In the genomic region with DNA sequence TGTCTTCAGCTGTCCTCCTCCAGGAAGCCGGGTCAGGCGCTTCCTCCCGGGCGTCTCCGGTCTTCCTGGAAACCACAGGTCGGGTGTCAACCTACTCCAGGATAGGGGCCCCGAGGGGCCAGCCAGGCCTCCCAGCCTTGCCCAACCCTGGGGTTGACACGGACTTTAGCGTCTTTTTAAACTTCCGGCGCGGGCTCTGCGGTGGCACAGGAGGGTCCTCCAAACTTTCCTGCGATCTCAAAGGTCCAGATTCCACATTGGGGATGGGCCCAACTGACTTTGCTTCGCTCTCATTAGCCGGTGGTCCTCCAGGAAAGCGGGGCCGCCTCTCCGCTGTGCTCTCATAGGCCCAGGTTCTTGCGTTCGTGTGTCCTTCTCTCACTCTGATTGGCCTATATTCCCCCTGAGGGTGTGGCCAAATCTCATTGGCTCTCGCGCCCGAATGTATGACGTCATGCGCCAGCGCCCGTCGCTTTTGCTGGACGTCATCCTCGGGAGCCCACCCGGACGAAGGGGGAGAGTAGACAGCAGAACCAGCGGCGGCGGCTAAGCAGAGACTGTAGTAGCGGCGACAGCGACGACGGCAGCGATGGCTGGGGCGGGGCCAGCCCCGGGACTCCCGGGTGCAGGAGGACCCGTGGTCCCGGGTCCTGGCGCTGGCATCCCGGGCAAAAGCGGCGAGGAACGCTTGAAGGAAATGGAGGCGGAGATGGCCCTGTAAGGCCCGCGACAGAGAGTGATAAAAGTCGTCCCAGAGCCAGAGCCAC, we compare ENCODE assay signal across 1 cellular context.
A peak's percentile ranks its signal among the peaks of the same experiment; 100 is the strongest.
TF ChIP-seq lines count a peak whose summit lies in the region.

A gene with protein sequence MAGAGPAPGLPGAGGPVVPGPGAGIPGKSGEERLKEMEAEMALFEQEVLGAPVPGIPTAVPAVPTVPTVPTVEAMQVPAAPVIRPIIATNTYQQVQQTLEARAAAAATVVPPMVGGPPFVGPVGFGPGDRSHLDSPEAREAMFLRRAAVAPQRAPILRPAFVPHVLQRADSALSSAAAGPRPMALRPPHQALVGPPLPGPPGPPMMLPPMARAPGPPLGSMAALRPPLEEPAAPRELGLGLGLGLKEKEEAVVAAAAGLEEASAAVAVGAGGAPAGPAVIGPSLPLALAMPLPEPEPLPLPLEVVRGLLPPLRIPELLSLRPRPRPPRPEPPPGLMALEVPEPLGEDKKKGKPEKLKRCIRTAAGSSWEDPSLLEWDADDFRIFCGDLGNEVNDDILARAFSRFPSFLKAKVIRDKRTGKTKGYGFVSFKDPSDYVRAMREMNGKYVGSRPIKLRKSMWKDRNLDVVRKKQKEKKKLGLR (plus strand): TSS at position 472 of the 767 bp plus-strand sequence. CDS start 118 bp downstream, at position 590.

TF ChIP-seq in HEK293, 187 proteins besides CTCF, POLR2A, EP300 and RAD21 (continued from another document):
- TF ChIP-seq, protein P1, sequence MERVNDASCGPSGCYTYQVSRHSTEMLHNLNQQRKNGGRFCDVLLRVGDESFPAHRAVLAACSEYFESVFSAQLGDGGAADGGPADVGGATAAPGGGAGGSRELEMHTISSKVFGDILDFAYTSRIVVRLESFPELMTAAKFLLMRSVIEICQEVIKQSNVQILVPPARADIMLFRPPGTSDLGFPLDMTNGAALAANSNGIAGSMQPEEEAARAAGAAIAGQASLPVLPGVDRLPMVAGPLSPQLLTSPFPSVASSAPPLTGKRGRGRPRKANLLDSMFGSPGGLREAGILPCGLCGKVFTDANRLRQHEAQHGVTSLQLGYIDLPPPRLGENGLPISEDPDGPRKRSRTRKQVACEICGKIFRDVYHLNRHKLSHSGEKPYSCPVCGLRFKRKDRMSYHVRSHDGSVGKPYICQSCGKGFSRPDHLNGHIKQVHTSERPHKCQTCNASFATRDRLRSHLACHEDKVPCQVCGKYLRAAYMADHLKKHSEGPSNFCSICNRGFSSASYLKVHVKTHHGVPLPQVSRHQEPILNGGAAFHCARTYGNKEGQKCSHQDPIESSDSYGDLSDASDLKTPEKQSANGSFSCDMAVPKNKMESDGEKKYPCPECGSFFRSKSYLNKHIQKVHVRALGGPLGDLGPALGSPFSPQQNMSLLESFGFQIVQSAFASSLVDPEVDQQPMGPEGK (tag by site-specific recombination; IDR thresholded peaks at IDR 0.05): peak; percentile 95
- TF ChIP-seq ZNF223 (tag by site-specific recombination; IDR thresholded peaks at IDR 0.05): no peak
- no peak for TF ChIP-seq ZNF658 (tag by site-specific recombination; IDR thresholded peaks at IDR 0.05)
- TF ChIP-seq ZNF610 (tag by site-specific recombination; IDR thresholded peaks at IDR 0.05; ENCODE audit: borderline replicate concordance): peak; percentile 72; the same call in 1 of the 2 replicates
- 0 out of 2 replicates have a peak, but pooled peaks have one; percentile 24 for TF ChIP-seq MYNN (tag by site-specific recombination; IDR thresholded peaks at IDR 0.05; ENCODE audit: borderline replicate concordance)
- TF ChIP-seq, protein P2, sequence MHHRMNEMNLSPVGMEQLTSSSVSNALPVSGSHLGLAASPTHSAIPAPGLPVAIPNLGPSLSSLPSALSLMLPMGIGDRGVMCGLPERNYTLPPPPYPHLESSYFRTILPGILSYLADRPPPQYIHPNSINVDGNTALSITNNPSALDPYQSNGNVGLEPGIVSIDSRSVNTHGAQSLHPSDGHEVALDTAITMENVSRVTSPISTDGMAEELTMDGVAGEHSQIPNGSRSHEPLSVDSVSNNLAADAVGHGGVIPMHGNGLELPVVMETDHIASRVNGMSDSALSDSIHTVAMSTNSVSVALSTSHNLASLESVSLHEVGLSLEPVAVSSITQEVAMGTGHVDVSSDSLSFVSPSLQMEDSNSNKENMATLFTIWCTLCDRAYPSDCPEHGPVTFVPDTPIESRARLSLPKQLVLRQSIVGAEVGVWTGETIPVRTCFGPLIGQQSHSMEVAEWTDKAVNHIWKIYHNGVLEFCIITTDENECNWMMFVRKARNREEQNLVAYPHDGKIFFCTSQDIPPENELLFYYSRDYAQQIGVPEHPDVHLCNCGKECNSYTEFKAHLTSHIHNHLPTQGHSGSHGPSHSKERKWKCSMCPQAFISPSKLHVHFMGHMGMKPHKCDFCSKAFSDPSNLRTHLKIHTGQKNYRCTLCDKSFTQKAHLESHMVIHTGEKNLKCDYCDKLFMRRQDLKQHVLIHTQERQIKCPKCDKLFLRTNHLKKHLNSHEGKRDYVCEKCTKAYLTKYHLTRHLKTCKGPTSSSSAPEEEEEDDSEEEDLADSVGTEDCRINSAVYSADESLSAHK (tag by site-specific recombination; IDR thresholded peaks at IDR 0.05): peak; percentile 76
- TF ChIP-seq, protein P3, sequence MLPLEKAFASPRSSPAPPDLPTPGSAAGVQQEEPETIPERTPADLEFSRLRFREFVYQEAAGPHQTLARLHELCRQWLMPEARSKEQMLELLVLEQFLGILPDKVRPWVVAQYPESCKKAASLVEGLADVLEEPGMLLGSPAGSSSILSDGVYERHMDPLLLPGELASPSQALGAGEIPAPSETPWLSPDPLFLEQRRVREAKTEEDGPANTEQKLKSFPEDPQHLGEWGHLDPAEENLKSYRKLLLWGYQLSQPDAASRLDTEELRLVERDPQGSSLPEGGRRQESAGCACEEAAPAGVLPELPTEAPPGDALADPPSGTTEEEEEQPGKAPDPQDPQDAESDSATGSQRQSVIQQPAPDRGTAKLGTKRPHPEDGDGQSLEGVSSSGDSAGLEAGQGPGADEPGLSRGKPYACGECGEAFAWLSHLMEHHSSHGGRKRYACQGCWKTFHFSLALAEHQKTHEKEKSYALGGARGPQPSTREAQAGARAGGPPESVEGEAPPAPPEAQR (tag by site-specific recombination; IDR thresholded peaks at IDR 0.05): peak; percentile 93; the same call in 1 of the 2 replicates
- no peak for TF ChIP-seq ZNF19 (tag by site-specific recombination; IDR thresholded peaks at IDR 0.05; ENCODE audit: low read depth)
- no peak for TF ChIP-seq ZNF548 (tag by site-specific recombination; IDR thresholded peaks at IDR 0.05)
- no peak for TF ChIP-seq ZNF707 (tag by site-specific recombination; IDR thresholded peaks at IDR 0.05)
- TF ChIP-seq, protein P4, sequence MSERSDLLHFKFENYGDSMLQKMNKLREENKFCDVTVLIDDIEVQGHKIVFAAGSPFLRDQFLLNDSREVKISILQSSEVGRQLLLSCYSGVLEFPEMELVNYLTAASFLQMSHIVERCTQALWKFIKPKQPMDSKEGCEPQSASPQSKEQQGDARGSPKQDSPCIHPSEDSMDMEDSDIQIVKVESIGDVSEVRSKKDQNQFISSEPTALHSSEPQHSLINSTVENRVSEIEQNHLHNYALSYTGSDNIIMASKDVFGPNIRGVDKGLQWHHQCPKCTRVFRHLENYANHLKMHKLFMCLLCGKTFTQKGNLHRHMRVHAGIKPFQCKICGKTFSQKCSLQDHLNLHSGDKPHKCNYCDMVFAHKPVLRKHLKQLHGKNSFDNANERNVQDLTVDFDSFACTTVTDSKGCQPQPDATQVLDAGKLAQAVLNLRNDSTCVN (tag by site-specific recombination; optimal IDR thresholded peaks at IDR 0.05): peak; percentile 62
- TF ChIP-seq ZNF621 (tag by site-specific recombination; IDR thresholded peaks at IDR 0.05): no peak
- TF ChIP-seq ZNF76 (tag by site-specific recombination; IDR thresholded peaks at IDR 0.05; ENCODE audit: borderline replicate concordance, low read depth): peak; percentile 92
- peak; percentile 92 for TF ChIP-seq ZFP69B (tag by site-specific recombination; IDR thresholded peaks at IDR 0.05)
- peak; percentile 97 for TF ChIP-seq ZNF24 (tag by site-specific recombination; IDR thresholded peaks at IDR 0.05)
- TF ChIP-seq ZNF629 (tag by site-specific recombination; IDR thresholded peaks at IDR 0.05): peak; percentile 100
- TF ChIP-seq ZNF514 (tag by site-specific recombination; IDR thresholded peaks at IDR 0.05): no peak
- TF ChIP-seq, protein P5, sequence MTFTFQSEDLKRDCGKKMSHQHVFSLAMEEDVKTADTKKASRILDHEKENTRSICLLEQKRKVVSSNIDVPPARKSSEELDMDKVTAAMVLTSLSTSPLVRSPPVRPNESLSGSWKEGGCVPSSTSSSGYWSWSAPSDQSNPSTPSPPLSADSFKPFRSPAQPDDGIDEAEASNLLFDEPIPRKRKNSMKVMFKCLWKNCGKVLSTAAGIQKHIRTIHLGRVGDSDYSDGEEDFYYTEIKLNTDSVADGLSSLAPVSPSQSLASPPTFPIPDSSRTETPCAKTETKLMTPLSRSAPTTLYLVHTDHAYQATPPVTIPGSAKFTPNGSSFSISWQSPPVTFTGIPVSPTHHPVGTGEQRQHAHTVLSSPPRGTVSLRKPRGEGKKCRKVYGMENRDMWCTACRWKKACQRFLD (tag by site-specific recombination; IDR thresholded peaks at IDR 0.05): no peak
- TF ChIP-seq, protein P6, sequence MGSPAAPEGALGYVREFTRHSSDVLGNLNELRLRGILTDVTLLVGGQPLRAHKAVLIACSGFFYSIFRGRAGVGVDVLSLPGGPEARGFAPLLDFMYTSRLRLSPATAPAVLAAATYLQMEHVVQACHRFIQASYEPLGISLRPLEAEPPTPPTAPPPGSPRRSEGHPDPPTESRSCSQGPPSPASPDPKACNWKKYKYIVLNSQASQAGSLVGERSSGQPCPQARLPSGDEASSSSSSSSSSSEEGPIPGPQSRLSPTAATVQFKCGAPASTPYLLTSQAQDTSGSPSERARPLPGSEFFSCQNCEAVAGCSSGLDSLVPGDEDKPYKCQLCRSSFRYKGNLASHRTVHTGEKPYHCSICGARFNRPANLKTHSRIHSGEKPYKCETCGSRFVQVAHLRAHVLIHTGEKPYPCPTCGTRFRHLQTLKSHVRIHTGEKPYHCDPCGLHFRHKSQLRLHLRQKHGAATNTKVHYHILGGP (tag by site-specific recombination; IDR thresholded peaks at IDR 0.05): peak; percentile 74
- peak; percentile 97 for TF ChIP-seq KLF1 (tag by site-specific recombination; IDR thresholded peaks at IDR 0.05)
- TF ChIP-seq SALL2 (tag by site-specific recombination; IDR thresholded peaks at IDR 0.05; ENCODE audit: borderline replicate concordance): no peak
- TF ChIP-seq ZNF654 (tag by site-specific recombination; IDR thresholded peaks at IDR 0.05; ENCODE audit: low read depth): no peak
